Comparison of ENCODE assay signal across 19 cellular contexts in the genomic region with DNA sequence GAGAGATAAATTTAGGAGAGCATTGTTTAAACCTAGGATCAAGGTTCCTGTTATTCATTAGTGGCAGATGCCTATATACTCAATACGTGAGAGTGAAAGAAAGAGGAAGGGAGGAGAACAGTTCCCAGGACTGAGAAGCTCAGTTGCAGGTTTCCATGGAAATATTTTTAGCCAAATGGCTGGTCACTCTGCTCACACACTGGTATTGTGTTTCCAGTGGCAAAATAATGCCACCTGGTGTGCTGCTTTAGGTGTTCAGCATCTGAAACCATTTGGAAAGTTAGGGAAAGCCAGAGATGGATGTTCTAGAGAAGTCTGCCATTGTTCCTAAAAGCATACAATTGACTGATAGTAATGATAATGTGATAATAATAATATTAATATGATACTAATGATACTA.
"Had no signal": no experiment of that assay in that cellular context is flagged by ENCODE, and none has a peak within 500 bp of the region (broad histone marks: within the 10 kb centered on the region; RNA-seq: fewer than 3 reads in every experiment).

No MANE protein-coding gene starts in this region.

- H3K4me1 ChIP-seq: SJSA1 had no signal

- H3K27me3 ChIP-seq: SJSA1 had no signal

- H3K4me3 ChIP-seq: SJSA1, SK-N-MC had no signal

- DNase-seq: KBM-7, MV-4-11, NCI-H1048, NCI-H1105, NCI-H1436 treated with DMSO at 0.1 percent for 48 hours, NCI-H1694, NCI-H187 treated with DMSO at 0.1 percent for 48 hours, NCI-H2029 treated with DMSO at 0.1 percent for 48 hours, NCI-H2171 treated with DMSO at 0.1 percent for 48 hours, NCI-H345, NCI-H446 treated with DMSO at 0.1 percent for 48 hours, NCI-H510A treated with DMSO at 0.1 percent for 48 hours, NCI-H526, NCI-H82, Right ventricle myocardium superior, RPMI8226, SIG-M5 had no signal

- H3K27ac ChIP-seq: SJSA1, SK-N-MC had no signal

- H3K9me3 ChIP-seq: SJSA1 had no signal

- H3K36me3 ChIP-seq: SJSA1 had no signal
